16 cellular contexts compared by ENCODE assay signal in the genomic region with DNA sequence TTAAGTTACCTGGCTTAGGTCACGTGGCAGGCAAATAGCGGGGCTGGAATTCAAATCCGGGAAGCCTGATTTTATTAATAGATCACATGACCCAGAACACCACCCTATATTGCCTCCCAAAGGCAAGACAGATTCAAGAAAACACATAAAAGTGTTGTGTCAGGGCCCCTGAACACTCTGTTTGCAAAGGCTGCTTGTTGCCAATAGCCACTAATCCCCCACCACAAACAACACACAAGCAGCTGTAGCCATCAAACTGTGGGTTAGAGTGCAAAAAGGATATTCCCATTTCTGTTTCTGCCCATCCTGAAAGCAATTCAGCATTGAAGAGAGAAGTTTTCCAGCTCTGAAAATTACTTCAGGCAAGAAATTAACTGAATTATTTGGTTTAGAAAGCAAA.
DNase-seq lines count a peak whose midpoint lies in the region; ATAC-seq and TF ChIP-seq lines count a peak whose summit lies in the region.
"Had no signal": no experiment of that assay in that cellular context is flagged by ENCODE, and none has a peak within 500 bp of the region (broad histone marks: within the 10 kb centered on the region; RNA-seq: fewer than 3 reads in every experiment).

No MANE protein-coding gene starts in this region.

- H3K4me2 ChIP-seq in mesenchymal stem cell (ENCODE audit: low read length, poor library complexity, severe bottlenecking): no peak overlapping the region

- DNase-seq in DMS153 (lab: John Stamatoyannopoulos, UW) (peak; percentile 1), DMS153 treated with DMSO at 0.1 percent for 48 hours (lab: John Stamatoyannopoulos, UW; ENCODE audit: unreplicated experiment) (no peak), SJCRH30 (peak; percentile 9 to 17), mesenchymal stem cell (peak; percentile 71), retinal pigment epithelial cell (ENCODE audit: low read depth) (peak; percentile 86), cerebellar nuclear complex (lab: John Stamatoyannopoulos, UW) (no peak)
- DNase-seq: CD4-positive, CD25-positive, alpha-beta regulatory T cell; HCEC 1CT; IMR-90; Kasumi-1; NCI-H1105; NCI-H1694 treated with DMSO at 0.1 percent for 48 hours; NCI-H526 treated with DMSO at 0.1 percent for 48 hours had no signal

- TF ChIP-seq CTCF in retinal pigment epithelial cell (conservative IDR thresholded peaks at IDR 0.05; ENCODE audit: low read depth, low read length): no peak

- no peak overlapping the region for H4K8ac ChIP-seq in mesenchymal stem cell (ENCODE audit: low read length)

- H3K4me3 ChIP-seq in SJCRH30: no peak overlapping the region
- H3K4me3 ChIP-seq in mesenchymal stem cell (ENCODE audit: insufficient read depth in 1 of 2, low read depth in 1 of 2, low read length in 2 of 2): no peak overlapping the region
- H3K4me3 ChIP-seq in retinal pigment epithelial cell (ENCODE audit: low read length): no peak overlapping the region

- no peak overlapping the region for H3K14ac ChIP-seq in mesenchymal stem cell (ENCODE audit: low read length in 2 of 2)

- H3K9ac ChIP-seq in mesenchymal stem cell (ENCODE audit: low read length): no peak overlapping the region

- WGBS in mesenchymal stem cell: 87% methylated on average over 3 of the region's 3 CpGs

- H3K9me3 ChIP-seq in SJCRH30 (replicated peaks) (no peaks in the 10 kb centered on the region), mesenchymal stem cell (ENCODE audit: control insufficient read depth, low read length) (no peaks in the 10 kb centered on the region)

- H3K23ac ChIP-seq in mesenchymal stem cell (ENCODE audit: low read length in 2 of 2): no peak overlapping the region

- H2BK5ac ChIP-seq in mesenchymal stem cell (ENCODE audit: low read depth, low read length, poor library complexity, severe bottlenecking): no peak overlapping the region

- no peak for ATAC-seq in HG03175 (IDR thresholded peaks at IDR 0.05; ENCODE audit: unreplicated experiment)
- no peak for ATAC-seq in GM21529 (IDR thresholded peaks at IDR 0.05; ENCODE audit: unreplicated experiment)

- H3K27ac ChIP-seq in SJCRH30: no peak overlapping the region
- no peak overlapping the region for H3K27ac ChIP-seq in mesenchymal stem cell (ENCODE audit: low read length, poor library complexity, severe bottlenecking)
- H3K27ac ChIP-seq: 22Rv1 had no signal

- H2AFZ ChIP-seq in mesenchymal stem cell (ENCODE audit: low read depth, low read length): no peak overlapping the region

- no peak overlapping the region for H4K91ac ChIP-seq in mesenchymal stem cell (ENCODE audit: low read length)

- H3K18ac ChIP-seq in mesenchymal stem cell (ENCODE audit: low read depth in 1 of 2, low read length in 2 of 2): no peak overlapping the region

- no peak overlapping the region for H2AK5ac ChIP-seq in mesenchymal stem cell (ENCODE audit: low read length, severe bottlenecking)

- H2BK12ac ChIP-seq in mesenchymal stem cell (ENCODE audit: low read length in 2 of 2): no peak overlapping the region

- no peak overlapping the region for H2BK120ac ChIP-seq in mesenchymal stem cell (ENCODE audit: low read depth, low read length)

- no peak overlapping the region for H2BK15ac ChIP-seq in mesenchymal stem cell (ENCODE audit: low read depth, poor library complexity, severe bottlenecking)

- H3K27me3 ChIP-seq in SJCRH30 (no peaks in the 10 kb centered on the region), mesenchymal stem cell (ENCODE audit: control insufficient read depth in 1 of 2, insufficient read depth in 1 of 2, low read length in 2 of 2) (no peaks in the 10 kb centered on the region)

- H3K36me3 ChIP-seq in SJCRH30 (no peaks in the 10 kb centered on the region), mesenchymal stem cell (ENCODE audit: control insufficient read depth in 1 of 2, insufficient read depth in 2 of 2, low read depth in 1 of 2, low read length in 2 of 2) (peaks cover 8 to 25% of the 10 kb centered on the region in 2 experiments)

- H3K79me1 ChIP-seq in mesenchymal stem cell (replicated peaks; ENCODE audit: low read length, poor library complexity, severe bottlenecking): peaks cover 22% of the 10 kb centered on the region

- peaks cover 11% of the 10 kb centered on the region for H3K4me1 ChIP-seq in SJCRH30
- peaks cover 3% of the 10 kb centered on the region for H3K4me1 ChIP-seq in mesenchymal stem cell (ENCODE audit: control insufficient read depth, insufficient read depth, low read depth, low read length)

- H3K4ac ChIP-seq in mesenchymal stem cell (ENCODE audit: low read depth in 1 of 2, low read length in 2 of 2): no peak overlapping the region

Comparison
In these comparisons a context has a peak if more than half of its experiments do, and no peak if none do; other contexts are left out.
1. DNase-seq: peak in DMS153 (single experiment), SJCRH30 (2 of 2), mesenchymal stem cell (single experiment) and retinal pigment epithelial cell (single experiment); none in DMS153 treated with DMSO at 0.1 percent for 48 hours (single experiment) and cerebellar nuclear complex (0 of 2).